Comparison of ENCODE assay signal across 8 cellular contexts in genomic region chr12:56631790-56632700, GRCh38. TPM values are rescaled to one million over a fixed set of nuclear protein-coding genes. Genes with fewer than 3 reads are reported as not detected.
A peak's percentile ranks its signal among the peaks of the same experiment; 100 is the strongest.
DNase-seq lines count a peak whose midpoint lies in the region; ATAC-seq and TF ChIP-seq lines count a peak whose summit lies in the region.

No MANE protein-coding gene starts in this region.

- H3K4me2 ChIP-seq in parathyroid adenoma (ENCODE audit: low read length) = peak overlapping the region; percentile 76

- intact Hi-C loops in Right ventricle myocardium superior (cut with DNase I) = loop anchor here (10.0 kb wide), 1 partner anchor 117 kb away; no protein-coding TSS in a partner anchor

- peaks cover 42% of the 10 kb centered on the region for H3K4me1 ChIP-seq in parathyroid adenoma

- peak overlapping the region; percentile 82 for H3K27ac Mint-ChIP-seq in activated naive CD8-positive, alpha-beta T cell treated with anti-CD3 and anti-CD28 coated beads for 36 hours

- H2AFZ ChIP-seq in parathyroid adenoma = peak overlapping the region; percentile 3

- H3K79me2 ChIP-seq in parathyroid adenoma = peaks cover 27% of the 10 kb centered on the region

- H3K27ac ChIP-seq in parathyroid adenoma = peak overlapping the region; percentile 93

- no peaks in the 10 kb centered on the region for H3K27me3 ChIP-seq in parathyroid adenoma (ENCODE audit: control insufficient read depth, insufficient read depth, low read length)

- H3K4me1 Mint-ChIP-seq in activated naive CD8-positive, alpha-beta T cell treated with anti-CD3 and anti-CD28 coated beads for 36 hours = peaks cover 72% of the 10 kb centered on the region

- no peaks in the 10 kb centered on the region for H3K9me3 ChIP-seq in parathyroid adenoma (ENCODE audit: control insufficient read depth, low read length)

- H3K4me3 ChIP-seq in GM12864 (ENCODE audit: low read depth, low read length) (peak overlapping the region; percentile 47), parathyroid adenoma (ENCODE audit: low read depth, low read length) (peak overlapping the region; percentile 43)

- peaks cover 8% of the 10 kb centered on the region for H3K36me3 Mint-ChIP-seq in activated naive CD8-positive, alpha-beta T cell treated with anti-CD3 and anti-CD28 coated beads for 36 hours

- TF ChIP-seq CTCF in GM12864 (IDR thresholded peaks at IDR 0.05; ENCODE audit: low read depth, low read length, missing control alignments) (no peak), parathyroid adenoma (IDR thresholded peaks at IDR 0.05) (no peak)

- no peaks in the 10 kb centered on the region for H3K9me3 Mint-ChIP-seq in activated naive CD8-positive, alpha-beta T cell treated with anti-CD3 and anti-CD28 coated beads for 36 hours

- no peaks in the 10 kb centered on the region for H3K27me3 Mint-ChIP-seq in activated naive CD8-positive, alpha-beta T cell treated with anti-CD3 and anti-CD28 coated beads for 36 hours

- DNase-seq in GM12864 (ENCODE audit: low read depth) (peak; percentile 68), RPMI7951 (ENCODE audit: low read depth) (peak; percentile 47), Right ventricle myocardium superior (peak; percentile 85), DMS79 treated with DMSO at 0.1 percent for 48 hours (lab: John Stamatoyannopoulos, UW) (no peak)
- peak; percentile 68 for DNase-seq in activated naive CD8-positive, alpha-beta T cell treated with anti-CD3 and anti-CD28 coated beads for 36 hours

- ATAC-seq in HG03045 (IDR thresholded peaks at IDR 0.05; ENCODE audit: unreplicated experiment) (peak; percentile 26), Right ventricle myocardium superior (ENCODE audit: poor library complexity) (peak; percentile 9), HG02970 (IDR thresholded peaks at IDR 0.05; ENCODE audit: low FRiP score, unreplicated experiment) (no peak)

- no peak overlapping the region for H3K9ac ChIP-seq in parathyroid adenoma

- H3K4me3 Mint-ChIP-seq in activated naive CD8-positive, alpha-beta T cell treated with anti-CD3 and anti-CD28 coated beads for 36 hours = peak overlapping the region; percentile 42

- H3K36me3 ChIP-seq in parathyroid adenoma (ENCODE audit: control insufficient read depth, insufficient read depth, low read length) = no peaks in the 10 kb centered on the region

RNA-seq across cellular contexts. Expression of gene BAZ2A, which starts 1.9 kb away (rescaled TPM):
- 9.9 and 19.6 TPM in 2 replicates for total RNA-seq in RPMI7951 (2014; rRNA removed; shearing (Covaris generic))
- 10 to 100 TPM; 65.4 to 65.8 TPM for total RNA-seq in activated naive CD8-positive, alpha-beta T cell treated with anti-CD3 and anti-CD28 coated beads for 36 hours
- 28.5 TPM for total RNA-seq in Right ventricle myocardium superior

RNA-seq across cellular contexts. Expression of gene ATP5F1B, which starts 13.7 kb away (rescaled TPM):
- 453 and 475 TPM in 2 replicates for total RNA-seq in RPMI7951 (2014; rRNA removed; shearing (Covaris generic))
- 1,000 to 10,000 TPM in 1 of 2 experiments, 100 to 1,000 TPM in 1; 996 to 1,010 TPM for total RNA-seq in activated naive CD8-positive, alpha-beta T cell treated with anti-CD3 and anti-CD28 coated beads for 36 hours
- total RNA-seq in Right ventricle myocardium superior = 3,077 TPM

RNA-seq across cellular contexts. Expression of gene PTGES3, which starts 56.0 kb away (rescaled TPM):
- total RNA-seq in RPMI7951 (2014; rRNA removed; shearing (Covaris generic)) = 153 and 184 TPM in 2 replicates
- 100 to 1,000 TPM; 402 to 403 TPM for total RNA-seq in activated naive CD8-positive, alpha-beta T cell treated with anti-CD3 and anti-CD28 coated beads for 36 hours
- 132 TPM for total RNA-seq in Right ventricle myocardium superior
